Comparison of ENCODE assay signal across 8 cellular contexts in the genomic region with DNA sequence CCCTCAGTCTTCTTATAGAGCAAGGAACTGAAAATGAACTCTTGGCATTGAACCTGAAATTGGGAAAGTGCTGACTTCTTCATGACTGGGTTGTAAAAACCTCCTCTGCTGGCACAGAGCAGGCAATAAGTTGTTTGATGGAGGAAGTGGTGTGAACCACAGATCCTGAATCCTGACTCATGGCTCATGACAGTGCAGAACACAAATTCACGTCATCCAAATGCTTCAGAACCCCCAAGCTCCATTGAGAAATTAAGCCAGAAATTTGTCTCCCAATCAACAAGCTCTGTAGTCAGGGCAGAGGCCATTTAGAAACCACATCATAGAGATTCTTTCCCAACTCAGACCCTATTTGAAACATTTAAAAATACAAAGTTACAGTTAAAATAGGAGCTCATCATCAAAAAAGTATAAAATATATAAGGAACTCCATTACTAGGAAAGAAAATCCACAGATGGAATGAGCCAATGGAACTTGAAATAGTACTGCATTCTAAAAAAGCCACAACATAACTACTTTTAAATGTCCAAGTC. TPM values are rescaled to one million over a fixed set of nuclear protein-coding genes. Genes with fewer than 3 reads are reported as not detected.
DNase-seq lines count a peak whose midpoint lies in the region; ATAC-seq and TF ChIP-seq lines count a peak whose summit lies in the region.

No MANE protein-coding gene starts in this region.

- TF ChIP-seq POLR2A in prostate gland (IDR thresholded peaks at IDR 0.05), result no peak

- H3K4me3 Mint-ChIP-seq in activated naive CD4-positive, alpha-beta T cell treated with anti-CD3 and anti-CD28 coated beads, Interleukin-2, amount 50 U/mL, for 24 hours, result no peak overlapping the region
- H3K4me3 Mint-ChIP-seq in endothelial cell (ENCODE audit: unreplicated experiment), result no peak overlapping the region

- no peaks in the 10 kb centered on the region for H3K27me3 Mint-ChIP-seq in activated naive CD4-positive, alpha-beta T cell treated with anti-CD3 and anti-CD28 coated beads, Interleukin-2, amount 50 U/mL, for 24 hours
- H3K27me3 Mint-ChIP-seq in endothelial cell (ENCODE audit: unreplicated experiment), result peaks cover 2% of the 10 kb centered on the region

- DNase-seq in LHCN-M2 (ENCODE audit: low read depth), result peak; percentile 100
- DNase-seq in hepatocyte (ENCODE audit: low spot score), result peak; percentile 16
- no peak for DNase-seq in upper lobe of right lung
- no peak for DNase-seq in endothelial cell (ENCODE audit: low spot score)
- no peak for DNase-seq in prostate gland (ENCODE audit: low spot score)

- peaks cover 14% of the 10 kb centered on the region for H3K4me1 Mint-ChIP-seq in activated naive CD4-positive, alpha-beta T cell treated with anti-CD3 and anti-CD28 coated beads, Interleukin-2, amount 50 U/mL, for 24 hours
- peaks cover 3% of the 10 kb centered on the region for H3K4me1 Mint-ChIP-seq in endothelial cell (ENCODE audit: unreplicated experiment)

- WGBS in hepatocyte (ENCODE audit: low lambda C conversion rate, missing lambda C conversion rate), result 58% methylated on average over 1 of the region's 1 CpG
- 24% methylated on average over 1 of the region's 1 CpG for WGBS in prostate gland

- intact Hi-C loops in upper lobe of right lung (cut with DNase I), result no loop called here
- intact Hi-C loops in prostate gland (cut with DNase I), result no loop called here

- no peak for TF ChIP-seq CTCF in hepatocyte (IDR thresholded peaks at IDR 0.05; ENCODE audit: poor library complexity)
- no peak for TF ChIP-seq CTCF in upper lobe of right lung (IDR thresholded peaks at IDR 0.05)
- TF ChIP-seq CTCF in endothelial cell (IDR thresholded peaks at IDR 0.05; ENCODE audit: unreplicated experiment), result no peak
- no peak for TF ChIP-seq CTCF in prostate gland (IDR thresholded peaks at IDR 0.05)

- H3K79me2 ChIP-seq in hepatocyte, result no peaks in the 10 kb centered on the region

- no peaks in the 10 kb centered on the region for H3K4me1 ChIP-seq in hepatocyte (ENCODE audit: insufficient read depth)
- no peaks in the 10 kb centered on the region for H3K4me1 ChIP-seq in upper lobe of right lung
- no peaks in the 10 kb centered on the region for H3K4me1 ChIP-seq in prostate gland (replicated peaks)

- H3K27ac ChIP-seq in hepatocyte (peak overlapping the region; percentile 58), upper lobe of right lung (no peak overlapping the region), prostate gland (no peak overlapping the region)

- no peaks in the 10 kb centered on the region for H3K36me3 Mint-ChIP-seq in activated naive CD4-positive, alpha-beta T cell treated with anti-CD3 and anti-CD28 coated beads, Interleukin-2, amount 50 U/mL, for 24 hours
- no peaks in the 10 kb centered on the region for H3K36me3 Mint-ChIP-seq in endothelial cell (ENCODE audit: low read depth, unreplicated experiment)

- no peaks in the 10 kb centered on the region for H3K9me2 ChIP-seq in hepatocyte (replicated peaks; ENCODE audit: insufficient read depth)

- no peaks in the 10 kb centered on the region for H3K9me3 Mint-ChIP-seq in activated naive CD4-positive, alpha-beta T cell treated with anti-CD3 and anti-CD28 coated beads, Interleukin-2, amount 50 U/mL, for 24 hours
- H3K9me3 Mint-ChIP-seq in endothelial cell (ENCODE audit: unreplicated experiment), result no peaks in the 10 kb centered on the region

- peak overlapping the region; percentile 12 for H3K27ac Mint-ChIP-seq in activated naive CD4-positive, alpha-beta T cell treated with anti-CD3 and anti-CD28 coated beads, Interleukin-2, amount 50 U/mL, for 24 hours
- H3K27ac Mint-ChIP-seq in endothelial cell (ENCODE audit: unreplicated experiment), result no peak overlapping the region

- ATAC-seq in GM18867 (IDR thresholded peaks at IDR 0.05; ENCODE audit: unreplicated experiment) (peak; percentile 23), upper lobe of right lung (peak; percentile 97), GM19467 (IDR thresholded peaks at IDR 0.05; ENCODE audit: unreplicated experiment) (no peak)

- H3K36me3 ChIP-seq in hepatocyte (replicated peaks; ENCODE audit: insufficient read depth, low read depth), result no peaks in the 10 kb centered on the region
- no peaks in the 10 kb centered on the region for H3K36me3 ChIP-seq in upper lobe of right lung
- H3K36me3 ChIP-seq in prostate gland, result no peaks in the 10 kb centered on the region

- peak overlapping the region; percentile 35 for H2AFZ ChIP-seq in hepatocyte

- no peak overlapping the region for H3K4me2 ChIP-seq in hepatocyte

- H3K27me3 ChIP-seq in hepatocyte, result no peaks in the 10 kb centered on the region
- H3K27me3 ChIP-seq in upper lobe of right lung, result no peaks in the 10 kb centered on the region
- no peaks in the 10 kb centered on the region for H3K27me3 ChIP-seq in prostate gland (replicated peaks; ENCODE audit: insufficient read depth)

- H3K9me3 ChIP-seq in hepatocyte (ENCODE audit: low read depth) (no peaks in the 10 kb centered on the region), upper lobe of right lung (no peaks in the 10 kb centered on the region), prostate gland (no peaks in the 10 kb centered on the region)

- no peak overlapping the region for H3K4me3 ChIP-seq in hepatocyte
- H3K4me3 ChIP-seq in upper lobe of right lung, result no peak overlapping the region
- H3K4me3 ChIP-seq in prostate gland, result no peak overlapping the region

- no peaks in the 10 kb centered on the region for H4K20me1 ChIP-seq in hepatocyte (ENCODE audit: insufficient read depth, poor library complexity, severe bottlenecking)

RNA-seq across cellular contexts. Expression of a gene that starts 10.3 kb away (rescaled TPM):
- total RNA-seq in LHCN-M2 (2014; rRNA removed) (42.1 and 49.6 TPM in 2 replicates), hepatocyte (21.6 and 23.6 TPM in 2 replicates), upper lobe of right lung (35.4 TPM), endothelial cell (ENCODE audit: unreplicated experiment) (28.6 TPM), prostate gland (1 to 10 TPM; 6.8 to 8.2 TPM)
- polyA plus RNA-seq in LHCN-M2 (2012), result 12.9 TPM
- 19.0 and 21.1 TPM in 2 replicates for polyA plus RNA-seq in hepatocyte

Comparison
In these comparisons a context has a peak if more than half of its experiments do, and no peak if none do; other contexts are left out.
1. DNase-seq: peak in LHCN-M2 (single experiment) and hepatocyte (single experiment); none in upper lobe of right lung (single experiment), endothelial cell (single experiment) and prostate gland (single experiment).